14 cellular contexts compared by ENCODE assay signal in the genomic region with DNA sequence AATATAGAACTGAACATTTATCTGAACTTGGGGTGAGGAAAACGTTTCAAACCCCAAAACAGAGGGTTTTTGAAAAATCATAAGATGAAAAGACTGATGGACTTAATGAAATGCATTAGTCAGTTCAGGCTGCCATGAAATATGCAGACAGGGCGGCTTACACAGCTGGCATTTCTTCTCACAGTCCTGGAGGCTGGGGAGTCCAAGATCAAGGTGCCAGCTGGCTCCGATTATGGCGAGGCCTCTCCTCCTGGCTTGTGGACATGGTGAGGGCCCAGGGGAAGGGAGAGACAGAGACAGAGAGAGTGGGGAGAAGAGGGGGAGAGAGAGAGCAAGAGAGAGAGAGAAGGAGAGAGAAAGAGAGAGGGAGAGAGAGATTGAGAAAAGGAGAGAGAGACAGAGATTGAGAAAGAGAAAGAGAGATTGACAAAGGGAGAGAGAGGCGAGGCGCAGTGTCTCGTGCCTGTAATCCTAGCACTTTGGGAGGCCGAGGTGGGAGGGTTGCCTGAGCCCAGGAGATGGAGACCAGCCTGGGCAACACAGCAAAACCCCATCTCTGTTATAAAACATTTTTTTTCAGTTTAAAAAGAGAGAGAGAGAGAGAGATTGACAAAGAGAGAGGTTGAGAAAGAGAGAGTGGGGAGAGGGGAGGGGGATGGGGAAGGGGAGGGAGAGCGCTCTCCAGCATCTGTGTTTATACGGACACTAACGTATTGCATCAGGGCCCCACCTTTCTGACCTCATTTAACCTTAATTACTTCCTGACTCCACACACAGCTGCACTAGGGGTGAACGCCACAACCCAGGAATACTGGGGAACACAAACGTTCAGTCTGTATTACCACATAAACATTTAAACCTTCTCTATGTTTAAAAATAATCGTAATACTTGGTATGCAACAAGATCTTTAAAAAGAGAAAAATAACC. TPM values are rescaled to one million over a fixed set of nuclear protein-coding genes. Genes with fewer than 3 reads are reported as not detected.
A peak's percentile ranks its signal among the peaks of the same experiment; 100 is the strongest.
DNase-seq lines count a peak whose midpoint lies in the region; ATAC-seq, FAIRE-seq and TF ChIP-seq lines count a peak whose summit lies in the region.
"Had no signal": no experiment of that assay in that cellular context is flagged by ENCODE, and none has a peak within 500 bp of the region (broad histone marks: within the 10 kb centered on the region; RNA-seq: fewer than 3 reads in every experiment).

No MANE protein-coding gene starts in this region.

- H3K4me1 ChIP-seq in gastroesophageal sphincter: no peaks in the 10 kb centered on the region
- H3K4me1 ChIP-seq: lower lobe of right lung had no signal

- H3K9me3 ChIP-seq in gastroesophageal sphincter: no peaks in the 10 kb centered on the region
- H3K9me3 ChIP-seq: lower lobe of right lung, thoracic aorta had no signal

- H3K27ac ChIP-seq in gastroesophageal sphincter: peak overlapping the region in 2 of 4 donors; percentile 7 to 54
- H3K27ac ChIP-seq: lower lobe of right lung, thoracic aorta had no signal

- intact Hi-C loops in sciatic nerve (cut with DNase I): no loop called here

- no peaks in the 10 kb centered on the region for H3K36me3 ChIP-seq in gastroesophageal sphincter
- H3K36me3 ChIP-seq: lower lobe of right lung, thoracic aorta had no signal

- no peak overlapping the region for H3K4me3 ChIP-seq in gastroesophageal sphincter
- H3K4me3 ChIP-seq: lower lobe of right lung, thoracic aorta had no signal

- WGBS in gastroesophageal sphincter (ENCODE audit: low coverage in 1 of 2), 2 donors: 43 to 50% methylated on average over 9 to 13 of the region's 14 CpGs

- no peak for TF ChIP-seq EP300 in gastroesophageal sphincter (IDR thresholded peaks at IDR 0.05)

- no peak for TF ChIP-seq POLR2A in gastroesophageal sphincter (IDR thresholded peaks at IDR 0.05)

- no peak for TF ChIP-seq CTCF in gastroesophageal sphincter (IDR thresholded peaks at IDR 0.05)

- no peak for FAIRE-seq in GM19239 (lab: Jason Lieb, UNC)
- FAIRE-seq: A204.1 had no signal

- DNase-seq in DMS53 (lab: John Stamatoyannopoulos, UW) (peak; percentile 38), DMS53 treated with DMSO at 0.1 percent for 48 hours (lab: John Stamatoyannopoulos, UW; ENCODE audit: unreplicated experiment) (no peak), NCI-H82 (lab: John Stamatoyannopoulos, UW) (peak; percentile 78), sciatic nerve (ENCODE audit: low spot score) (no peak), GM19239 (ENCODE audit: insufficient read length, low spot score) (no peak), nucleus accumbens (lab: John Stamatoyannopoulos, UW) (no peak)
- DNase-seq: activated naive CD4-positive, alpha-beta T cell treated with Interleukin-2 at 50 U/mL for 16 hours; EL; lower lobe of right lung; NCI-H1105 had no signal

- H3K27me3 ChIP-seq in gastroesophageal sphincter: peaks cover 25% of the 10 kb centered on the region

- ATAC-seq in gastroesophageal sphincter (peak; percentile 75), sciatic nerve (peak; percentile 92), GM19463 (IDR thresholded peaks at IDR 0.05; ENCODE audit: unreplicated experiment) (no peak)
- ATAC-seq: lower lobe of right lung had no signal

RNA-seq across cellular contexts. Expression of gene RPH3AL, which starts 24.6 kb away (rescaled TPM):
- total RNA-seq in gastroesophageal sphincter: 10 to 100 TPM in 3 of 4 donors, 1 to 10 TPM in 1; 8.6 to 21.0 (median 17.4) TPM
- 19.0 TPM for total RNA-seq in sciatic nerve

Comparison
In these comparisons a context has a peak if more than half of its experiments do, and no peak if none do; other contexts are left out.
1. DNase-seq: peak in DMS53 (single experiment) and NCI-H82 (single experiment); none in DMS53 treated with DMSO at 0.1 percent for 48 hours (single experiment), sciatic nerve (single experiment), GM19239 (single experiment) and nucleus accumbens (0 of 56).